Comparison of ENCODE assay signal across 8 cellular contexts in the genomic region with DNA sequence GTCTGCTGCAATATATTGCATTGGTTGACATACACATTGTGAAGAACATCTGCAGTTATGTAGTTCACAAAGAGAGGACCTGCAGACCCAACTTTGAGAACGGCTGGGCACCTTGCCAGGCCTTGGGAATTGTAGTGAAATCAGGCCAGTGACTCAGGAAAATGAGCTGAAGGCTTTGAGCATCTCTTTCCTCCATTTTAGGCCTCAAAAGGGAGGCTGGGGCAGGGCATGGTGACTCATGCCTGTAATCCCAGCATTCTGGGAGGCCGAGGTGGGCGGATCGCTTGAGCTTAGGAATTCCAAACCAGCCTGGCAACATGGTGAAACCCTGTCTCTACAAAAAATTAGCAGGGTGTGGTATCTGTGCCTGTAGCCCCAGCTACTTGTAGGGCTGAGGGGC. TPM values are rescaled to one million over a fixed set of nuclear protein-coding genes. Genes with fewer than 3 reads are reported as not detected.
DNase-seq lines count a peak whose midpoint lies in the region; ATAC-seq and TF ChIP-seq lines count a peak whose summit lies in the region.

No MANE protein-coding gene starts in this region.

- no peaks in the 10 kb centered on the region for H3K9me3 ChIP-seq in gastrocnemius medialis

- peaks cover 21 to 24% of the 10 kb centered on the region in 2 donors for H3K4me1 ChIP-seq in gastrocnemius medialis

- CTCF ChIA-PET in WTC11 (lab: Charles Lee), result interaction anchor here (0.8 to 2.6 kb wide), 5 partner anchors 13 to 533 kb away, joined by 3 to 9 read pairs (median 6); partner anchors contain the start of genes CENPP and NOL8

- intact Hi-C loops in gastrocnemius medialis (cut with DNase I; ENCODE audit: low total_unique reads), result loop anchor here (5.0 kb wide), 2 partner anchors 121 to 206 kb away; partner anchors contain the start of gene ZNF484

- POLR2A ChIA-PET in WTC11 (lab: Charles Lee), result interaction anchor here (0.6 to 1.0 kb wide), 2 partner anchors 11 to 758 kb away, joined by 3 read pairs; no protein-coding TSS in a partner anchor

- no peaks in the 10 kb centered on the region for H3K36me3 Mint-ChIP-seq in WTC11

- peaks cover 6% of the 10 kb centered on the region for H3K4me1 Mint-ChIP-seq in WTC11

- TF ChIP-seq POLR2A in gastrocnemius medialis (IDR thresholded peaks at IDR 0.05), result no peak

- no peak for TF ChIP-seq CTCF in 22Rv1 (IDR thresholded peaks at IDR 0.05)
- no peak for TF ChIP-seq CTCF in WTC11 (IDR thresholded peaks at IDR 0.05)
- TF ChIP-seq CTCF in gastrocnemius medialis (IDR thresholded peaks at IDR 0.05 in 4 of 5, conservative IDR thresholded peaks at IDR 0.05 in 1 of 5), result no peak

- H3K9me3 Mint-ChIP-seq in WTC11, result no peaks in the 10 kb centered on the region

- H3K4me3 ChIP-seq in gastrocnemius medialis, result peak overlapping the region; percentile 65 to 95 (median 78)

- no peak overlapping the region for H3K27ac Mint-ChIP-seq in WTC11

- H3K27me3 Mint-ChIP-seq in WTC11 (ENCODE audit: low read depth), result no peaks in the 10 kb centered on the region; the same call in 1 of the 2 replicates

- peak overlapping the region; percentile 96 for H3K4me3 Mint-ChIP-seq in WTC11

- in situ Hi-C loops in gastrocnemius medialis (cut with MboI; ENCODE audit: low sequenced_read_pairs in 4 of 4), result loop anchor here in 1 of 4 donors (10.0 kb wide), 1 partner anchor 347 kb away; the partner anchor contains the start of genes CENPP and NOL8

- H3K27ac ChIP-seq in 22Rv1 (peak overlapping the region; percentile 82), gastrocnemius medialis (no peak overlapping the region)

- no peaks in the 10 kb centered on the region for H3K36me3 ChIP-seq in gastrocnemius medialis

- H3K27me3 ChIP-seq in gastrocnemius medialis, result no peaks in the 10 kb centered on the region

- DNase-seq in GOT3 (lab: John Stamatoyannopoulos, UW), result peak; percentile 37
- DNase-seq in WTC11 (ENCODE audit: low spot score), result no peak
- DNase-seq in glomerular endothelial cell (ENCODE audit: extremely low read depth, low read depth, low spot score), result peak; percentile 73
- no peak for DNase-seq in gastrocnemius medialis
- no peak for DNase-seq in kidney glomerular epithelial cell (lab: John Stamatoyannopoulos, UW)
- no peak for DNase-seq in NCI-H187 treated with DMSO at 0.1 percent for 48 hours (lab: John Stamatoyannopoulos, UW)
- no peak for DNase-seq in NCI-H2171 treated with DMSO at 0.1 percent for 48 hours (lab: John Stamatoyannopoulos, UW)

- ATAC-seq in WTC11 (no peak), gastrocnemius medialis (no peak)

TF ChIP-seq in WTC11, 78 proteins besides CTCF, POLR2A, EP300 and RAD21:
- TF ChIP-seq, protein P1, sequence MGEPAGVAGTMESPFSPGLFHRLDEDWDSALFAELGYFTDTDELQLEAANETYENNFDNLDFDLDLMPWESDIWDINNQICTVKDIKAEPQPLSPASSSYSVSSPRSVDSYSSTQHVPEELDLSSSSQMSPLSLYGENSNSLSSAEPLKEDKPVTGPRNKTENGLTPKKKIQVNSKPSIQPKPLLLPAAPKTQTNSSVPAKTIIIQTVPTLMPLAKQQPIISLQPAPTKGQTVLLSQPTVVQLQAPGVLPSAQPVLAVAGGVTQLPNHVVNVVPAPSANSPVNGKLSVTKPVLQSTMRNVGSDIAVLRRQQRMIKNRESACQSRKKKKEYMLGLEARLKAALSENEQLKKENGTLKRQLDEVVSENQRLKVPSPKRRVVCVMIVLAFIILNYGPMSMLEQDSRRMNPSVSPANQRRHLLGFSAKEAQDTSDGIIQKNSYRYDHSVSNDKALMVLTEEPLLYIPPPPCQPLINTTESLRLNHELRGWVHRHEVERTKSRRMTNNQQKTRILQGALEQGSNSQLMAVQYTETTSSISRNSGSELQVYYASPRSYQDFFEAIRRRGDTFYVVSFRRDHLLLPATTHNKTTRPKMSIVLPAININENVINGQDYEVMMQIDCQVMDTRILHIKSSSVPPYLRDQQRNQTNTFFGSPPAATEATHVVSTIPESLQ (CRISPR knock-in tag; IDR thresholded peaks at IDR 0.05), result no peak
- no peak for TF ChIP-seq ZNF232 (CRISPR knock-in tag; IDR thresholded peaks at IDR 0.05)

RNA-seq across cellular contexts. Expression of gene IPPK, which starts 1.4 kb away (rescaled TPM):
- total RNA-seq in WTC11 (2021), result 8.1 to 9.4 TPM (median 8.6 TPM) in 3 replicates
- 15.4 and 18.0 TPM in 2 replicates for total RNA-seq in glomerular endothelial cell
- total RNA-seq in gastrocnemius medialis, result 10 to 100 TPM in 1 of 4 donors, 1 to 10 TPM in 3; 6.8 to 11.4 (median 7.5) TPM

Comparison
In these comparisons a context has a peak if more than half of its experiments do, and no peak if none do; other contexts are left out.
1. DNase-seq: peak in GOT3 (single experiment) and glomerular endothelial cell (single experiment); none in WTC11 (single experiment), gastrocnemius medialis (0 of 2), kidney glomerular epithelial cell (single experiment), NCI-H187 treated with DMSO at 0.1 percent for 48 hours (single experiment) and NCI-H2171 treated with DMSO at 0.1 percent for 48 hours (single experiment).